In genomic region chr18:74513883-74514205, GRCh38 we compare ENCODE assay signal across 28 cellular contexts. TPM values are rescaled to one million over a fixed set of nuclear protein-coding genes. Genes with fewer than 3 reads are reported as not detected.
"Had no signal": no experiment of that assay in that cellular context is flagged by ENCODE, and none has a peak within 500 bp of the region (broad histone marks: within the 10 kb centered on the region; RNA-seq: fewer than 3 reads in every experiment).

No MANE protein-coding gene starts in this region.

- DNase-seq: activated B cell treated with CpG ODN at 0.5 μM for 24 hours; activated CD4-positive, alpha-beta T cell treated with anti-CD3 and anti-CD28 coated beads for 36 hours; activated CD4-positive, alpha-beta T cell treated with anti-CD3 and anti-CD28 coated beads, Interleukin-2, amount 50 U/mL, for 4 hours; activated gamma-delta T cell treated with Interleukin-2 at 50 U/mL for 16 hours; activated T-cell treated with anti-CD3 and anti-CD28 coated beads for 4 hours; aorta; central memory CD4-positive, alpha-beta T cell; colonic mucosa; erythroblast; foreskin fibroblast; heart right ventricle; mammary epithelial cell; midbrain; natural killer cell; ovary; psoas muscle; stimulated activated CD4-positive, alpha-beta T cell treated with anti-CD3 and anti-CD28 coated beads, Interleukin-1b, Interleukin-23, amount 100 ng/mL, for 48 hours; SW 1271; T-helper 17 cell had no signal

- ATAC-seq: activated CD4-positive, alpha-beta T cell treated with anti-CD3 and anti-CD28 coated beads for 36 hours; heart right ventricle; left lung; natural killer cell; psoas muscle; T-helper 17 cell had no signal

- H3K4me1 ChIP-seq: colonic mucosa, left lung, psoas muscle, right atrium auricular region, upper lobe of left lung had no signal

- H3K27ac ChIP-seq: colonic mucosa, heart right ventricle, left lung, ovary, psoas muscle, right atrium auricular region, SK-N-MC, skin epidermis, thoracic aorta, upper lobe of left lung had no signal

- H3K4me3 ChIP-seq: colonic mucosa, heart right ventricle, left lung, ovary, psoas muscle, right atrium auricular region, SK-N-MC, skin epidermis, thoracic aorta, upper lobe of left lung had no signal

- H3K9me3 ChIP-seq: colonic mucosa, heart right ventricle, left lung, ovary, psoas muscle, right atrium auricular region, thoracic aorta, upper lobe of left lung had no signal

- H3K27me3 ChIP-seq: colonic mucosa, heart right ventricle, left lung, ovary, right atrium auricular region, upper lobe of left lung had no signal

- H3K36me3 ChIP-seq: ovary had no signal

RNA-seq across cellular contexts. Expression of gene CNDP1, which starts 20.5 kb away (rescaled TPM):
- total RNA-seq: activated CD4-positive, alpha-beta T cell treated with anti-CD3 and anti-CD28 coated beads for 36 hours; activated CD8-positive, alpha-beta memory T cell treated with anti-CD3 and anti-CD28 coated beads for 36 hours; fibroblast of lung; left lung; psoas muscle; right atrium auricular region; thoracic aorta; upper lobe of left lung had no signal
- polyA plus RNA-seq: fibroblast of lung, keratinocyte, mammary epithelial cell had no signal

RNA-seq across cellular contexts. Expression of gene DIPK1C, which starts 56.7 kb away (rescaled TPM):
- total RNA-seq: activated B cell treated with CpG ODN at 0.5 μM for 24 hours; activated CD4-positive, alpha-beta T cell treated with anti-CD3 and anti-CD28 coated beads for 36 hours; activated CD8-positive, alpha-beta memory T cell treated with anti-CD3 and anti-CD28 coated beads for 36 hours; aorta; fibroblast of lung; left lung; mammary epithelial cell; natural killer cell; T-helper 17 cell; thoracic aorta had no signal
- polyA plus RNA-seq: fibroblast of lung, keratinocyte, mammary epithelial cell had no signal
